In the genomic region with DNA sequence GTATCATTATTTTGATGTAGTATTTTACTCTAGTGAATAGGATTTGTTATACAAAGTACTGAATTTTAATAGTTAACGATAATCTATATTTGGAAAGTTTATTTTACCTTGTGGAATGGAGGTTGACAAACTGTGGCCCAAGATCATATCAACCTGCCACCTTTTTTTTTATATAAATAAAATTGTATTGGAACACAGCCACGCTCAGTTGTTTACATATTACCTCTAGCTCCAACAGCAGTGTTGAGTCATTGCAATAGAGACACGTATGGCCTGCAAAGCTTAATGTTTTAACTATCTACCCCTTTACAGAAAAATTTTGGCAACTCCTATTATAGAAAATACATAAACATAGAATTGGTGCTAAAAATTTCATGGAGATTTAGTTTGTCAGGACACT, we compare ENCODE assay signal across 18 cellular contexts.
"Had no signal": no experiment of that assay in that cellular context is flagged by ENCODE, and none has a peak within 500 bp of the region (broad histone marks: within the 10 kb centered on the region; RNA-seq: fewer than 3 reads in every experiment).

No MANE protein-coding gene starts in this region.

- H3K9me3 ChIP-seq: lower lobe of right lung, psoas muscle, sigmoid colon, transverse colon had no signal

- DNase-seq: activated CD4-positive, alpha-beta memory T cell treated with anti-CD3 and anti-CD28 coated beads for 36 hours; activated gamma-delta T cell; activated naive CD8-positive, alpha-beta T cell treated with anti-CD3 and anti-CD28 coated beads for 36 hours; activated T-cell treated with anti-CD3 and anti-CD28 coated beads, Interleukin-2, amount 50 U/mL, for 48 hours; effector CD4-positive, alpha-beta T cell; kidney glomerular epithelial cell; lower lobe of right lung; nucleus accumbens; psoas muscle; sigmoid colon; stimulated activated CD4-positive, alpha-beta T cell treated with anti-CD3 and anti-CD28 coated beads, Interleukin-12 subunit alpha, Interleukin-12 subunit beta, amount 100 ng/mL, for 4 hours; stimulated activated naive CD4-positive, alpha-beta T cell; substantia nigra; T-helper 9 cell; transverse colon had no signal

- H3K36me3 Mint-ChIP-seq: activated CD4-positive, alpha-beta memory T cell treated with anti-CD3 and anti-CD28 coated beads for 36 hours; activated naive CD8-positive, alpha-beta T cell treated with anti-CD3 and anti-CD28 coated beads for 36 hours; natural killer cell treated with Interleukin-12 subunit alpha and Interleukin-12 subunit beta and Interleukin-15 and Interleukin-18, amount 100 ng/mL, for 72 hours had no signal

- H3K4me3 ChIP-seq: cardiac muscle cell, hepatocyte, lower lobe of right lung, psoas muscle, sigmoid colon, transverse colon had no signal

- ATAC-seq: lower lobe of right lung; natural killer cell treated with Interleukin-12 subunit alpha and Interleukin-12 subunit beta and Interleukin-15 and Interleukin-18, amount 100 ng/mL, for 72 hours; psoas muscle had no signal

- H3K4me3 Mint-ChIP-seq: activated CD4-positive, alpha-beta memory T cell treated with anti-CD3 and anti-CD28 coated beads for 36 hours; activated naive CD8-positive, alpha-beta T cell treated with anti-CD3 and anti-CD28 coated beads for 36 hours; natural killer cell treated with Interleukin-12 subunit alpha and Interleukin-12 subunit beta and Interleukin-15 and Interleukin-18, amount 100 ng/mL, for 72 hours had no signal

- H3K27me3 Mint-ChIP-seq: activated CD4-positive, alpha-beta memory T cell treated with anti-CD3 and anti-CD28 coated beads for 36 hours; natural killer cell treated with Interleukin-12 subunit alpha and Interleukin-12 subunit beta and Interleukin-15 and Interleukin-18, amount 100 ng/mL, for 72 hours had no signal

- H3K4me1 ChIP-seq: lower lobe of right lung, psoas muscle had no signal

- H3K79me2 ChIP-seq: hepatocyte had no signal

- H3K27ac ChIP-seq: cardiac muscle cell, hepatocyte, lower lobe of right lung, psoas muscle, transverse colon had no signal

- H2AFZ ChIP-seq: hepatocyte had no signal

- H3K27ac Mint-ChIP-seq: activated CD4-positive, alpha-beta memory T cell treated with anti-CD3 and anti-CD28 coated beads for 36 hours; activated naive CD8-positive, alpha-beta T cell treated with anti-CD3 and anti-CD28 coated beads for 36 hours; natural killer cell treated with Interleukin-12 subunit alpha and Interleukin-12 subunit beta and Interleukin-15 and Interleukin-18, amount 100 ng/mL, for 72 hours had no signal

- H3K4me2 ChIP-seq: hepatocyte had no signal

- H3K9me3 Mint-ChIP-seq: activated naive CD8-positive, alpha-beta T cell treated with anti-CD3 and anti-CD28 coated beads for 36 hours had no signal

- H3K36me3 ChIP-seq: cardiac muscle cell, lower lobe of right lung, sigmoid colon, transverse colon had no signal

- H3K27me3 ChIP-seq: cardiac muscle cell, hepatocyte, sigmoid colon, transverse colon had no signal

- H3K4me1 Mint-ChIP-seq: activated naive CD8-positive, alpha-beta T cell treated with anti-CD3 and anti-CD28 coated beads for 36 hours had no signal
